Comparison of ENCODE assay signal across 10 cellular contexts in genomic region chr2:102366406-102367112, GRCh38. TPM values are rescaled to one million over a fixed set of nuclear protein-coding genes. Genes with fewer than 3 reads are reported as not detected.
DNase-seq lines count a peak whose midpoint lies in the region; ATAC-seq and TF ChIP-seq lines count a peak whose summit lies in the region.
"Had no signal": no experiment of that assay in that cellular context is flagged by ENCODE, and none has a peak within 500 bp of the region (broad histone marks: within the 10 kb centered on the region; RNA-seq: fewer than 3 reads in every experiment).

No MANE protein-coding gene starts in this region.

- peaks cover 84% of the 10 kb centered on the region for H3K36me3 Mint-ChIP-seq in stimulated activated effector memory CD8-positive, alpha-beta T cell treated with anti-CD3 and anti-CD28 coated beads, Interleukin-12 subunit alpha, Interleukin-12 subunit beta, amount 100 ng/mL, for 72 hours
- peaks cover 6% of the 10 kb centered on the region for H3K36me3 Mint-ChIP-seq in MCF 10A (ENCODE audit: insufficient read depth, unreplicated experiment)

- no peaks in the 10 kb centered on the region for H3K27me3 Mint-ChIP-seq in MCF 10A (ENCODE audit: insufficient read depth, unreplicated experiment)

- peaks cover 15% of the 10 kb centered on the region for H3K9me3 Mint-ChIP-seq in stimulated activated effector memory CD8-positive, alpha-beta T cell treated with anti-CD3 and anti-CD28 coated beads, Interleukin-12 subunit alpha, Interleukin-12 subunit beta, amount 100 ng/mL, for 72 hours
- peaks cover 15% of the 10 kb centered on the region for H3K9me3 Mint-ChIP-seq in MCF 10A (ENCODE audit: unreplicated experiment)

- peaks cover 80% of the 10 kb centered on the region for H3K4me1 Mint-ChIP-seq in stimulated activated effector memory CD8-positive, alpha-beta T cell treated with anti-CD3 and anti-CD28 coated beads, Interleukin-12 subunit alpha, Interleukin-12 subunit beta, amount 100 ng/mL, for 72 hours
- no peaks in the 10 kb centered on the region for H3K4me1 Mint-ChIP-seq in MCF 10A (ENCODE audit: insufficient read depth, unreplicated experiment)

- BruUV-seq in MCF 10A (replicated peaks; lab: Mats Ljungman, UMichigan) = no TSS peak

- peak overlapping the region; percentile 61 for H3K4me3 Mint-ChIP-seq in stimulated activated effector memory CD8-positive, alpha-beta T cell treated with anti-CD3 and anti-CD28 coated beads, Interleukin-12 subunit alpha, Interleukin-12 subunit beta, amount 100 ng/mL, for 72 hours
- H3K4me3 Mint-ChIP-seq in MCF 10A (ENCODE audit: unreplicated experiment) = no peak overlapping the region

- ATAC-seq in activated CD4-positive, CD25-positive, alpha-beta regulatory T cell treated with anti-CD3 and anti-CD28 coated beads, Interleukin-2, amount 50 U/mL, for 24 hours = peak; percentile 31 to 51
- ATAC-seq in HG02759 (IDR thresholded peaks at IDR 0.05; ENCODE audit: unreplicated experiment) = peak; percentile 79
- ATAC-seq in stimulated activated effector memory CD8-positive, alpha-beta T cell treated with anti-CD3 and anti-CD28 coated beads, Interleukin-12 subunit alpha, Interleukin-12 subunit beta, amount 100 ng/mL, for 72 hours = peak; percentile 78

- POLR2A ChIA-PET in MCF 10A (lab: Yijun Ruan, JAX) = no interaction called here

- H3K27ac Mint-ChIP-seq in stimulated activated effector memory CD8-positive, alpha-beta T cell treated with anti-CD3 and anti-CD28 coated beads, Interleukin-12 subunit alpha, Interleukin-12 subunit beta, amount 100 ng/mL, for 72 hours = peak overlapping the region; percentile 92
- H3K27ac Mint-ChIP-seq in MCF 10A (ENCODE audit: low read depth, unreplicated experiment) = no peak overlapping the region

- no peak for TF ChIP-seq CTCF in MCF 10A (IDR thresholded peaks at IDR 0.05; ENCODE audit: unreplicated experiment)

- CTCF ChIA-PET in MCF 10A (lab: Yijun Ruan, JAX) = no interaction called here

- DNase-seq in activated CD4-positive, CD25-positive, alpha-beta regulatory T cell (lab: John Stamatoyannopoulos, UW) = no peak
- DNase-seq in NOMO-1 treated with dmso at 0.1 percent for 144 hours (lab: John Stamatoyannopoulos, UW; ENCODE audit: unreplicated experiment) (peak; percentile 18), HuH-7 (ENCODE audit: low spot score) (no peak), NCI-H1092 treated with DMSO at 0.1 percent for 48 hours (lab: John Stamatoyannopoulos, UW) (no peak), MCF 10A (ENCODE audit: unreplicated experiment) (no peak)
- DNase-seq in stimulated activated effector memory CD8-positive, alpha-beta T cell treated with anti-CD3 and anti-CD28 coated beads, Interleukin-12 subunit alpha, Interleukin-12 subunit beta, amount 100 ng/mL, for 72 hours (ENCODE audit: low spot score in 2 of 2) = no peak
- DNase-seq: NCI-H524 treated with DMSO at 0.1 percent for 48 hours had no signal

- intact Hi-C loops in MCF 10A (cut with micrococcal nuclease) = no loop called here

RNA-seq across cellular contexts. Expression of gene IL18R1, which starts 11.0 kb away (rescaled TPM):
- 3.5 and 6.7 TPM in 2 replicates for total RNA-seq in MCF 10A (2022)
- total RNA-seq: A172 had no signal

RNA-seq across cellular contexts. Expression of gene IL1RL1, which starts 55.2 kb away (rescaled TPM):
- total RNA-seq in MCF 10A (2022) = 10.0 and 25.6 TPM in 2 replicates

RNA-seq across cellular contexts. Expression of gene IL18RAP, which starts 56.4 kb away (rescaled TPM):
- total RNA-seq in MCF 10A (2022) = not detected in 2 replicates
- total RNA-seq: A172 had no signal
